In genomic region chr1:206734499-206735142, GRCh38 we compare ENCODE assay signal across 8 cellular contexts. TPM values are rescaled to one million over a fixed set of nuclear protein-coding genes. Genes with fewer than 3 reads are reported as not detected.
DNase-seq lines count a peak whose midpoint lies in the region; ATAC-seq and TF ChIP-seq lines count a peak whose summit lies in the region.

No MANE protein-coding gene starts in this region.

- no peaks in the 10 kb centered on the region for H3K27me3 ChIP-seq in liver (ENCODE audit: control insufficient read depth in 4 of 4, insufficient read depth in 4 of 4, low read length in 3 of 4)

- TF ChIP-seq CTCF in WI38 (IDR thresholded peaks at IDR 0.05; ENCODE audit: low read depth, low read length) (peak; percentile 98), liver (IDR thresholded peaks at IDR 0.05; ENCODE audit: low read depth, low read length, missing input control) (peak; percentile 62)

- DNase-seq in ELR (ENCODE audit: low read depth) (peak; percentile 68), KG1 (lab: John Stamatoyannopoulos, UW) (peak; percentile 14), T47D (ENCODE audit: low read depth in 1 of 2, low spot score in 1 of 2) (peak; percentile 55 to 63)
- peak; percentile 72 for DNase-seq in stimulated activated CD8-positive, alpha-beta memory T cell treated with anti-CD3 and anti-CD28 coated beads, Interleukin-4, amount 100 ng/mL, for 24 hours (ENCODE audit: low read depth)

- H3K27ac ChIP-seq in liver (ENCODE audit: low read depth in 1 of 2, low read length in 2 of 2) = no peak overlapping the region

- no peaks in the 10 kb centered on the region for H3K9me3 ChIP-seq in liver (ENCODE audit: control insufficient read depth in 4 of 4, low read length in 3 of 4)

- peaks cover 14 to 43% (median 32%) of the 10 kb centered on the region in 4 donors for H3K36me3 ChIP-seq in liver (ENCODE audit: control insufficient read depth in 4 of 4, insufficient read depth in 3 of 4, low read depth in 1 of 4, low read length in 3 of 4)

- 81% methylated on average over 9 of the region's 9 CpGs for WGBS in liver

- in situ Hi-C loops in T47D (cut with HindIII; ENCODE audit: low pct_unique_long_range_greater_than_20kb, low sequenced_read_pairs) = no loop called here

- no peak overlapping the region for H3K9ac ChIP-seq in liver (ENCODE audit: low read depth in 1 of 2, low read length in 2 of 2)

- H3K4me3 ChIP-seq in WI38 (ENCODE audit: low read depth, low read length) (no peak overlapping the region), liver (ENCODE audit: low read depth in 1 of 3, low read length in 3 of 3) (no peak overlapping the region)

- peaks cover 0 to 19% (median 9%) of the 10 kb centered on the region in 4 donors for H3K4me1 ChIP-seq in liver (ENCODE audit: control insufficient read depth in 4 of 4, insufficient read depth in 4 of 4, low read length in 3 of 4)

- peak; percentile 76 to 84 for TF ChIP-seq RAD21 in liver (IDR thresholded peaks at IDR 0.05)

- ATAC-seq in GM19452 (IDR thresholded peaks at IDR 0.05; ENCODE audit: unreplicated experiment) = no peak
- ATAC-seq in GM18861 (IDR thresholded peaks at IDR 0.05; ENCODE audit: unreplicated experiment) = no peak

TF ChIP-seq in liver, 16 proteins besides CTCF, POLR2A, EP300 and RAD21:
- TF ChIP-seq RXRA (IDR thresholded peaks at IDR 0.05) = no peak
- no peak for TF ChIP-seq FOXA2 (IDR thresholded peaks at IDR 0.05)
- no peak for TF ChIP-seq HNF4G (IDR thresholded peaks at IDR 0.05)
- no peak for TF ChIP-seq MAX (IDR thresholded peaks at IDR 0.05)
- no peak for TF ChIP-seq ATF3 (IDR thresholded peaks at IDR 0.05)
- TF ChIP-seq SP1 (IDR thresholded peaks at IDR 0.05) = no peak
- TF ChIP-seq HNF4A (conservative IDR thresholded peaks at IDR 0.05) = no peak
- no peak for TF ChIP-seq GABPA (IDR thresholded peaks at IDR 0.05 in 1 of 2, conservative IDR thresholded peaks at IDR 0.05 in 1 of 2)
- TF ChIP-seq REST (IDR thresholded peaks at IDR 0.05) = no peak
- no peak for TF ChIP-seq EGR1 (IDR thresholded peaks at IDR 0.05; ENCODE audit: low read depth in 2 of 2)
- TF ChIP-seq YY1 (IDR thresholded peaks at IDR 0.05) = no peak
- TF ChIP-seq FOXA1 (IDR thresholded peaks at IDR 0.05) = no peak
- no peak for TF ChIP-seq ZBTB33 (IDR thresholded peaks at IDR 0.05)
- TF ChIP-seq TAF1 (conservative IDR thresholded peaks at IDR 0.05) = no peak
- TF ChIP-seq NR2F2 (IDR thresholded peaks at IDR 0.05) = no peak
- TF ChIP-seq JUND (IDR thresholded peaks at IDR 0.05) = no peak

RNA-seq across cellular contexts. Expression of gene IL19, which starts 36.0 kb away (rescaled TPM):
- total RNA-seq in liver = not detected
- polyA plus RNA-seq in liver = not detected

RNA-seq across cellular contexts. Expression of gene IL10, which starts 37.7 kb away (rescaled TPM):
- 1 to 10 TPM in 1 of 2 donors, under 1 TPM in 1; 0.23 to 1.4 TPM for total RNA-seq in liver
- under 1 TPM; 0.54 to 0.63 TPM for polyA plus RNA-seq in liver

RNA-seq across cellular contexts. Expression of gene MAPKAPK2, which starts 49.9 kb away (rescaled TPM):
- 10 to 100 TPM in 1 of 2 donors, 1 to 10 TPM in 1; 9.1 to 20.3 TPM for total RNA-seq in liver
- 10 to 100 TPM in 1 of 2 donors, 1 to 10 TPM in 1; 7.5 to 24.5 TPM for polyA plus RNA-seq in liver

Comparison
In these comparisons a context has a peak if more than half of its experiments do, and no peak if none do; other contexts are left out.
1. DNase-seq: peak in every context shown above with its lines; median percentile 72 in stimulated activated CD8-positive, alpha-beta memory T cell treated with anti-CD3 and anti-CD28 coated beads, Interleukin-4, amount 100 ng/mL, for 24 hours; 68 in ELR; 59 in T47D; 14 in KG1.